Comparison of ENCODE assay signal across 8 cellular contexts in genomic region chr13:26221399-26221720, GRCh38. TPM values are rescaled to one million over a fixed set of nuclear protein-coding genes. Genes with fewer than 3 reads are reported as not detected.
DNase-seq lines count a peak whose midpoint lies in the region; ATAC-seq and TF ChIP-seq lines count a peak whose summit lies in the region.

No MANE protein-coding gene starts in this region.

- 0% methylated on average over 3 of the region's 16 CpGs; no CpG with 5 or more reads in 1 of the 2 experiments for WGBS in IMR-90 (ENCODE audit: extremely low coverage in 2 of 2, insufficient read length in 1 of 2), 2 experiments
- WGBS in mesendoderm (ENCODE audit: extremely low coverage, insufficient coverage, low lambda C conversion rate): no CpG with 5 or more reads among the region's 16 CpGs

- ATAC-seq in GM19324 (IDR thresholded peaks at IDR 0.05; ENCODE audit: low FRiP score, unreplicated experiment) (peak; percentile 25), IMR-90 (ENCODE audit: low read depth) (peak; percentile 46)

- H4K8ac ChIP-seq in IMR-90 (ENCODE audit: low read depth in 2 of 2, low read length in 2 of 2) (peak overlapping the region; percentile 29 to 83; a peak in 3 of 4 replicates), mesendoderm (ENCODE audit: low read depth, low read length) (no peak overlapping the region)

- H3K9ac ChIP-seq in IMR-90 (ENCODE audit: low read depth, low read length) (peak overlapping the region; percentile 95), mesendoderm (ENCODE audit: low read length) (peak overlapping the region; percentile 87)

- peak overlapping the region; percentile 96 for H3K14ac ChIP-seq in IMR-90 (replicated peaks; ENCODE audit: low read depth, low read length)

- H3K23ac ChIP-seq in IMR-90 (ENCODE audit: low read depth, low read length) (peak overlapping the region; percentile 74), mesendoderm (ENCODE audit: low read length) (no peak overlapping the region)

- peaks cover 2% of the 10 kb centered on the region for H3K79me2 ChIP-seq in mesendoderm (ENCODE audit: control insufficient read depth, insufficient read depth, low read length)

- H3K4me3 ChIP-seq in A673 (ENCODE audit: low read depth, low read length, poor library complexity, severe bottlenecking) (peak overlapping the region; percentile 84), IMR-90 (ENCODE audit: insufficient read depth, low read depth, low read length) (peak overlapping the region; percentile 67), cardiac fibroblast (replicated peaks in 1 of 2; ENCODE audit: low read depth in 2 of 2, low read length in 2 of 2) (peak overlapping the region; percentile 85 to 98), mesendoderm (ENCODE audit: low read length) (peak overlapping the region; percentile 83)

- POLR2A ChIA-PET in A673 (lab: Charles Lee; ENCODE audit: low non-redundant PET): no interaction called here
- POLR2A ChIA-PET in IMR-90 (lab: Charles Lee; ENCODE audit: unreplicated experiment): interaction anchor here (0.5 kb wide), 1 partner anchor 255 kb away, joined by 3 read pairs; no protein-coding TSS in a partner anchor

- TF ChIP-seq RAD21 in IMR-90 (IDR thresholded peaks at IDR 0.05; ENCODE audit: low read length): peak; percentile 19; the same call in 1 of the 2 replicates

- H3K27ac ChIP-seq in A673 (ENCODE audit: low read depth, low read length, poor library complexity, severe bottlenecking): peak overlapping the region; percentile 98
- peak overlapping the region; percentile 83 for H3K27ac ChIP-seq in IMR-90 (ENCODE audit: insufficient read depth, low read length)
- peak overlapping the region; percentile 53 for H3K27ac ChIP-seq in mesendoderm (ENCODE audit: low read depth, low read length)

- H3K4ac ChIP-seq in IMR-90 (ENCODE audit: low read depth, low read length) (peak overlapping the region; percentile 90), mesendoderm (ENCODE audit: low read depth, low read length) (no peak overlapping the region)

- H3K9me1 ChIP-seq in IMR-90 (ENCODE audit: insufficient read depth, low read length): peaks cover 3% of the 10 kb centered on the region; the same call in 1 of the 2 replicates

- DNase-seq in A673 (ENCODE audit: low spot score) (no peak), IMR-90 (no peak), cardiac fibroblast (ENCODE audit: low read depth in 2 of 2) (no peak), mesendoderm (no peak), G401 (ENCODE audit: low spot score) (no peak), NCI-H1436 treated with DMSO at 0.1 percent for 48 hours (lab: John Stamatoyannopoulos, UW) (no peak)
- DNase-seq in activated CD4-positive, alpha-beta T cell treated with anti-CD3 and anti-CD28 coated beads, Interleukin-2, amount 50 U/mL, for 48 hours: no peak

- no peak overlapping the region for H2BK15ac ChIP-seq in IMR-90 (ENCODE audit: low read depth, low read length)
- no peak overlapping the region for H2BK15ac ChIP-seq in mesendoderm (replicated peaks; ENCODE audit: low read depth)

- CTCF ChIA-PET in A673 (lab: Charles Lee) (no interaction called here), IMR-90 (lab: Yijun Ruan, JAX) (no interaction called here)

- in situ Hi-C loops in IMR-90 (cut with MboI; ENCODE audit: low sequenced_read_pairs) (no loop called here), G401 (cut with HindIII; ENCODE audit: low sequenced_read_pairs) (no loop called here)

- H2BK120ac ChIP-seq in IMR-90 (ENCODE audit: low read depth, low read length): peak overlapping the region; percentile 47; the same call in 1 of the 2 replicates
- H2BK120ac ChIP-seq in mesendoderm (ENCODE audit: low read depth, low read length): no peak overlapping the region

- peak overlapping the region; percentile 85 for H2AK9ac ChIP-seq in IMR-90 (replicated peaks; ENCODE audit: low read depth, low read length, poor library complexity)

- H4K5ac ChIP-seq in IMR-90 (ENCODE audit: low read depth, low read length) (peak overlapping the region; percentile 65), mesendoderm (ENCODE audit: low read length) (no peak overlapping the region)

- H2BK20ac ChIP-seq in IMR-90 (ENCODE audit: low read depth, low read length): no peak overlapping the region

- H3K27me3 ChIP-seq in A673 (replicated peaks; ENCODE audit: insufficient read depth, low read depth, low read length, poor library complexity): no peaks in the 10 kb centered on the region
- H3K27me3 ChIP-seq in IMR-90 (ENCODE audit: control insufficient read depth, insufficient read depth, low read length): no peaks in the 10 kb centered on the region; the same call in 1 of the 2 replicates
- no peaks in the 10 kb centered on the region for H3K27me3 ChIP-seq in mesendoderm (ENCODE audit: insufficient read depth, low read length, poor library complexity)

- intact Hi-C loops in A673 (cut with micrococcal nuclease; ENCODE audit: unreplicated experiment): no loop called here
- intact Hi-C loops in IMR-90 (cut with micrococcal nuclease): loop anchor here (1.0 to 2.0 kb wide), 2 partner anchors 35 to 477 kb away; no protein-coding TSS in a partner anchor

- H3K36me3 ChIP-seq in A673 (ENCODE audit: insufficient read depth, low read length, poor library complexity, severe bottlenecking) (peaks cover 38% of the 10 kb centered on the region), IMR-90 (ENCODE audit: control insufficient read depth, insufficient read depth, low read length) (peaks cover 7% of the 10 kb centered on the region), mesendoderm (ENCODE audit: control insufficient read depth, insufficient read depth, low read length) (peaks cover 2% of the 10 kb centered on the region)

- dilution Hi-C loops in IMR-90 (cut with HindIII; ENCODE audit: low sequenced_read_pairs, unreplicated experiment): no loop called here

- H3K4me1 ChIP-seq in A673 (ENCODE audit: insufficient read depth, low read length, poor library complexity, severe bottlenecking): peaks cover 12% of the 10 kb centered on the region
- 0 out of 2 replicates have a peak, but pooled peaks cover 2% of the 10 kb centered on the region for H3K4me1 ChIP-seq in IMR-90 (ENCODE audit: control insufficient read depth, insufficient read depth, low read length)
- H3K4me1 ChIP-seq in mesendoderm (ENCODE audit: control insufficient read depth, low read depth, low read length): no peaks in the 10 kb centered on the region

- peak overlapping the region; percentile 58 for H3K56ac ChIP-seq in IMR-90 (ENCODE audit: extremely low read depth, insufficient read depth, low read length)
- H3K56ac ChIP-seq in mesendoderm (ENCODE audit: low read length): peak overlapping the region; percentile 85

- peak overlapping the region; percentile 49; the same call in 1 of the 2 replicates for H4K91ac ChIP-seq in IMR-90 (ENCODE audit: insufficient read depth, low read depth, low read length)

- peak overlapping the region; percentile 100 for H2AFZ ChIP-seq in IMR-90 (replicated peaks; ENCODE audit: low read length, poor library complexity)

- peaks cover 10 to 30% of the 10 kb centered on the region in 2 experiments for H3K79me1 ChIP-seq in IMR-90 (ENCODE audit: low read depth in 1 of 2, low read length in 2 of 2)
- peaks cover 2% of the 10 kb centered on the region for H3K79me1 ChIP-seq in mesendoderm (ENCODE audit: low read length)

- no TSS peak for BruUV-seq in A673 (replicated peaks; lab: Mats Ljungman, UMichigan)
- TSS peak; percentile 50 for BruUV-seq in IMR-90 (replicated peaks; lab: Mats Ljungman, UMichigan)

- H3K9me3 ChIP-seq in A673 (ENCODE audit: low read depth, low read length, poor library complexity, severe bottlenecking) (no peaks in the 10 kb centered on the region), IMR-90 (ENCODE audit: control insufficient read depth, insufficient read depth, low read length) (no peaks in the 10 kb centered on the region)

- H3K18ac ChIP-seq in IMR-90 (ENCODE audit: low read depth, low read length): peak overlapping the region; percentile 10
- peak overlapping the region; percentile 34 for H3K18ac ChIP-seq in mesendoderm (ENCODE audit: low read length)

- TF ChIP-seq CTCF in A673 (conservative IDR thresholded peaks at IDR 0.05; ENCODE audit: low read depth, low read length): no peak
- no peak for TF ChIP-seq CTCF in IMR-90 (conservative IDR thresholded peaks at IDR 0.05; ENCODE audit: low read depth, low read length)
- TF ChIP-seq CTCF in cardiac fibroblast (IDR thresholded peaks at IDR 0.05; ENCODE audit: low read depth, low read length): no peak

- H4K20me1 ChIP-seq in IMR-90 (ENCODE audit: insufficient read depth, low read length): no peaks in the 10 kb centered on the region; the same call in 1 of the 2 replicates

- H3K4me2 ChIP-seq in IMR-90 (ENCODE audit: low read depth, low read length) (peak overlapping the region; percentile 73), mesendoderm (ENCODE audit: low read length) (peak overlapping the region; percentile 53)

- no peak for TF ChIP-seq POLR2A in IMR-90 (IDR thresholded peaks at IDR 0.05; ENCODE audit: low read depth, low read length)

- H2BK5ac ChIP-seq in IMR-90 (ENCODE audit: low read depth, low read length, poor library complexity, severe bottlenecking) (peak overlapping the region; percentile 68), mesendoderm (ENCODE audit: low read length) (no peak overlapping the region)

- H2AK5ac ChIP-seq in IMR-90 (ENCODE audit: low read depth, low read length) (0 out of 2 replicates have a peak overlapping the region, but pooled peaks have one; percentile 13), mesendoderm (ENCODE audit: low read length) (no peak overlapping the region)

TF ChIP-seq in IMR-90, 13 proteins besides CTCF, POLR2A, EP300 and RAD21 (continues in another document):
- TF ChIP-seq RFX5 (IDR thresholded peaks at IDR 0.05; ENCODE audit: low read depth, low read length) (no peak), SMC3 (IDR thresholded peaks at IDR 0.05; ENCODE audit: low read depth, low read length) (no peak), RCOR1 (IDR thresholded peaks at IDR 0.05; ENCODE audit: insufficient replicate concordance, low read length) (no peak), FOS (IDR thresholded peaks at IDR 0.05; ENCODE audit: low read depth, low read length) (no peak), MXI1 (IDR thresholded peaks at IDR 0.05; ENCODE audit: borderline replicate concordance, low read depth, low read length) (no peak), MAFK (IDR thresholded peaks at IDR 0.05; ENCODE audit: low read depth, low read length) (no peak)

RNA-seq across cellular contexts. Expression of gene RNF6, which starts 0.8 kb away (rescaled TPM):
- total RNA-seq in A673 (2021): 33.5 and 42.2 TPM in 2 replicates
- 33.3 and 51.1 TPM in 2 replicates for total RNA-seq in IMR-90 (2012; rRNA removed)
- polyA plus RNA-seq in IMR-90 (2012; rRNA removed): 19.7 and 22.9 TPM in 2 replicates
- polyA plus RNA-seq in IMR-90 (2012; cell fraction: cytosol; rRNA removed): 3.1 and 4.7 TPM in 2 replicates
- polyA plus RNA-seq in IMR-90 (2012; cell fraction: nucleus; rRNA removed; ENCODE audit: low replicate concordance): 0.95 and 9.2 TPM in 2 replicates
- polyA plus RNA-seq in mesendoderm (2013, experiment 1 of 2): 15.1 TPM
- polyA plus RNA-seq in mesendoderm (2013, experiment 2 of 2): 15.3 TPM
- 13.5 and 23.0 TPM in 2 replicates for total RNA-seq in G401 (2014; rRNA removed; shearing (Covaris generic))

RNA-seq across cellular contexts. Expression of gene CDK8, which starts 32.6 kb away (rescaled TPM):
- total RNA-seq in A673 (2021): 22.9 and 23.1 TPM in 2 replicates
- 19.0 and 21.9 TPM in 2 replicates for total RNA-seq in IMR-90 (2012; rRNA removed)
- polyA plus RNA-seq in IMR-90 (2012; rRNA removed): 13.5 and 15.4 TPM in 2 replicates
- 4.7 TPM in 2 replicates for polyA plus RNA-seq in IMR-90 (2012; cell fraction: cytosol; rRNA removed)
- polyA plus RNA-seq in IMR-90 (2012; cell fraction: nucleus; rRNA removed; ENCODE audit: low replicate concordance): 11.9 and 24.7 TPM in 2 replicates
- 23.2 TPM for polyA plus RNA-seq in mesendoderm (2013, experiment 1 of 2)
- 23.0 TPM for polyA plus RNA-seq in mesendoderm (2013, experiment 2 of 2)
- 27.2 and 29.0 TPM in 2 replicates for total RNA-seq in G401 (2014; rRNA removed; shearing (Covaris generic))
